1 cellular context compared by ENCODE assay signal in the genomic region with DNA sequence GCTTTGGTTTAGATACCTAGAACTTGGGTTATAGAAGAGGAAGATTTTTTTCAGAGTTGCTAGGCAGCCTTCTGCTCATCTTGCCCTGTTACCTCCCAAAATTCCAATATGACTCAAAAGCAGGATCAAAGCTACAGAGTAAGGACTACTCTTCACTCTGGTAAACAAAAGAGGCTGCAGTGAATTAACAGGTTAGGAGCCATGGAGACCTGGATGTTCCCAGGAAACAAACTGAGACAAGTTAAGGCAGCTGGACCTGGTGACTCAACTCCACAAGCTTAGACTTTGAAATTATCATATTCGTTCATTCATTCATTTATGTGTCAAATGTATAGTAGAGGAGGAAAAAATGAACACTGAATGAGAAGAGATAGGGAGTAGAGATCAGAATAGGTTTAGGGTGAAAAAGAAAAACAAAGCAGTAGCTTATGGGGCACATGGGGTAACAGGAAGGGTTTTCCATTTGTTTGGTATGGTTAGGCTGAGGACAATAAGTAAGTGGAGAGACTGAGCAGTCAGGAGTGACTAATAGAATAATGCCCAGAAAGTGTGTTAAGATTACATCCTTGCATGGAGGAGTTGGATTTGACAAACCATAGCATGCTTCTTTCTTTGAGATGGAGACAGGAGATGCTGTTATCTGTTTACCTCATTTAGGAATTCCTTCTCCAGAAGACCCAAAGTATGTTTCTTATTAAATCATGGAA.
TF ChIP-seq lines count a peak whose summit lies in the region.

No MANE protein-coding gene starts in this region.

TF ChIP-seq in IMR-90, 13 proteins besides CTCF, POLR2A, EP300 and RAD21 (continued from another document):
- no peak for TF ChIP-seq MAFK (IDR thresholded peaks at IDR 0.05; ENCODE audit: low read depth, low read length)
- TF ChIP-seq CHD1 (IDR thresholded peaks at IDR 0.05; ENCODE audit: low read depth, low read length), result no peak
- no peak for TF ChIP-seq RCOR1 (IDR thresholded peaks at IDR 0.05; ENCODE audit: insufficient replicate concordance, low read length)
